9 cellular contexts compared by ENCODE assay signal in the genomic region with DNA sequence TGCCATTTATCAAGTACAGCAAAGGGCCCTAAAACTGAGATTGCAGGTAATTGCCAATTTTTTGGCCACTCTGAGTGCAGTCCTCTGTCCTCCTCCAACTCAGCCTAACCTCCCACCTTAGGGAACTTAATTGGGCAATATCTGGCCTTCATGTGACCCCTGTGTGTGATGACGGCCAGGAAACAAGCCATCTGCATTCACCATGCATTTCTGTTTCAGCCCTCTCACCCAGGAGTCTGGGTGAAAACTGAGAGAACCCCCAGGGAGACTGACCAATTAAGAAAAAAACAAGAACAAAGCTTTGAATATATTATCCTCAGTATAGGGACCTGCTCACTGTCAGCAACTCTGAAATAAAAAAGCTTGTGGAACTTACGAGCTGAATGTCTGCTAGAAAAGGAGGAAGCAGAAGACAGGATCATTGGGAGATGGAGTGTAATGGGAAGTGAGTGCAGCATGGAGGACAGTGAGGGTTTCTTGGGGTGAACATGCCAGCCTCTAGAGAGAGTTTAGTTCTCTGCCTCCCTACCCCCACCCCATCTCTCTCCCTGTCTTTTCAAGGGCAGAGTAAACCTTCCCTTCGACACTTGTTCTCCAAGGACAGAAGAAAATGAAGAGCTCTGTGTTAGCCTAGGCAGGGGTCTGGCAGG. TPM values are rescaled to one million over a fixed set of nuclear protein-coding genes. Genes with fewer than 3 reads are reported as not detected.
DNase-seq lines count a peak whose midpoint lies in the region; ATAC-seq and TF ChIP-seq lines count a peak whose summit lies in the region.
"Had no signal": no experiment of that assay in that cellular context is flagged by ENCODE, and none has a peak within 500 bp of the region (broad histone marks: within the 10 kb centered on the region; RNA-seq: fewer than 3 reads in every experiment).

No MANE protein-coding gene starts in this region.

- TF ChIP-seq CTCF in Loucy (conservative IDR thresholded peaks at IDR 0.05; ENCODE audit: low read length) (no peak), fibroblast of mammary gland (conservative IDR thresholded peaks at IDR 0.05; ENCODE audit: control insufficient read depth, insufficient read depth, low read depth, low read length) (no peak)

- H3K9ac ChIP-seq in Loucy (ENCODE audit: low read depth, low read length, poor library complexity, severe bottlenecking): no peak overlapping the region
- H3K9ac ChIP-seq in skeletal muscle satellite cell (ENCODE audit: low read depth, low read length): no peak overlapping the region

- H3K36me3 ChIP-seq in Loucy (ENCODE audit: insufficient read depth, low read length) (no peaks in the 10 kb centered on the region), skeletal muscle satellite cell (ENCODE audit: insufficient read depth, low read length) (no peaks in the 10 kb centered on the region)
- H3K36me3 ChIP-seq: ascending aorta had no signal

- no peaks in the 10 kb centered on the region for H3K27me3 ChIP-seq in Loucy (ENCODE audit: insufficient read depth, low read length, poor library complexity, severe bottlenecking)
- no peaks in the 10 kb centered on the region for H3K27me3 ChIP-seq in skeletal muscle satellite cell (ENCODE audit: control insufficient read depth, insufficient read depth, low read length)
- H3K27me3 ChIP-seq: ascending aorta had no signal

- H3K4me2 ChIP-seq in Loucy (ENCODE audit: low read depth, low read length, poor library complexity, severe bottlenecking): peak overlapping the region; percentile 55
- peak overlapping the region; percentile 43 for H3K4me2 ChIP-seq in skeletal muscle satellite cell (ENCODE audit: low read length)

- peaks cover 93% of the 10 kb centered on the region for H3K79me2 ChIP-seq in Loucy (ENCODE audit: insufficient read depth, low read length)

- no peaks in the 10 kb centered on the region for H3F3A ChIP-seq in Loucy (ENCODE audit: low read depth)

- peak overlapping the region; percentile 37 for H3K4me3 ChIP-seq in Loucy (ENCODE audit: low read length, poor library complexity, severe bottlenecking)
- no peak overlapping the region for H3K4me3 ChIP-seq in fibroblast of mammary gland (ENCODE audit: control insufficient read depth, low read depth, low read length)
- H3K4me3 ChIP-seq in skeletal muscle satellite cell (ENCODE audit: low read length): no peak overlapping the region

- no peaks in the 10 kb centered on the region for H3K9me2 ChIP-seq in Loucy (replicated peaks; ENCODE audit: low read depth, low read length)

- H4K20me1 ChIP-seq in Loucy (ENCODE audit: insufficient read depth, low read length, poor library complexity, severe bottlenecking): peaks cover 45% of the 10 kb centered on the region

- H3K4me1 ChIP-seq in Loucy (ENCODE audit: insufficient read depth, low read length, poor library complexity, severe bottlenecking) (peaks cover 44% of the 10 kb centered on the region), skeletal muscle satellite cell (ENCODE audit: control insufficient read depth, insufficient read depth, low read length) (no peaks in the 10 kb centered on the region)

- TF ChIP-seq POLR2A in GM18505 (IDR thresholded peaks at IDR 0.05; ENCODE audit: borderline replicate concordance, extremely low read depth, insufficient read depth, insufficient read length): no peak

- DNase-seq in fibroblast of mammary gland (ENCODE audit: low read depth): peak; percentile 41
- no peak for DNase-seq in islet precursor cell
- DNase-seq in NK-92 treated with Interleukin-12 subunit alpha and Interleukin-12 subunit beta, amount 100 ng/mL, for 24 hours (lab: John Stamatoyannopoulos, UW): no peak
- DNase-seq in effector CD8-positive, alpha-beta T cell (lab: John Stamatoyannopoulos, UW): no peak

- peak; percentile 39 for ATAC-seq in GM21367 (IDR thresholded peaks at IDR 0.05; ENCODE audit: unreplicated experiment)
- no peak for ATAC-seq in GM18505 (IDR thresholded peaks at IDR 0.05; ENCODE audit: unreplicated experiment)

- H2AFZ ChIP-seq in Loucy (ENCODE audit: low read length): no peak overlapping the region

- H3K9me3 ChIP-seq in Loucy (ENCODE audit: insufficient read depth, low read depth, low read length) (no peaks in the 10 kb centered on the region), skeletal muscle satellite cell (replicated peaks; ENCODE audit: low read length) (no peaks in the 10 kb centered on the region)
- H3K9me3 ChIP-seq: ascending aorta had no signal

RNA-seq across cellular contexts. Expression of a gene that starts 9.6 kb away (rescaled TPM):
- total RNA-seq in skeletal muscle satellite cell (2012; rRNA removed): 13.2 and 14.2 TPM in 2 replicates
